Comparison of ENCODE assay signal across 10 cellular contexts in genomic region chr10:24415455-24416169, GRCh38.
DNase-seq lines count a peak whose midpoint lies in the region; ATAC-seq and TF ChIP-seq lines count a peak whose summit lies in the region.
"Had no signal": no experiment of that assay in that cellular context is flagged by ENCODE, and none has a peak within 500 bp of the region (broad histone marks: within the 10 kb centered on the region; RNA-seq: fewer than 3 reads in every experiment).

No MANE protein-coding gene starts in this region.

- 0 out of 2 replicates have a peak overlapping the region, but pooled peaks have one; percentile 1 for H2AK5ac ChIP-seq in IMR-90 (ENCODE audit: low read depth, low read length)

- BruUV-seq in IMR-90 (replicated peaks; lab: Mats Ljungman, UMichigan): no TSS peak

- peak overlapping the region; percentile 27; the same call in 1 of the 2 replicates for H3K9ac ChIP-seq in IMR-90 (ENCODE audit: low read depth, low read length)

- 0% methylated on average over 2 of the region's 7 CpGs; no CpG with 5 or more reads in 1 of the 2 experiments for WGBS in IMR-90 (ENCODE audit: extremely low coverage in 2 of 2, insufficient read length in 1 of 2), 2 experiments

- no peak overlapping the region for H3K14ac ChIP-seq in IMR-90 (replicated peaks; ENCODE audit: low read depth, low read length)

- no peak overlapping the region for H3K56ac ChIP-seq in IMR-90 (ENCODE audit: extremely low read depth, insufficient read depth, low read length)

- ATAC-seq in IMR-90 (ENCODE audit: low read depth): peak; percentile 72
- no peak for ATAC-seq in GM19324 (IDR thresholded peaks at IDR 0.05; ENCODE audit: low FRiP score, unreplicated experiment)

- intact Hi-C loops in IMR-90 (cut with micrococcal nuclease): no loop called here

- no peak overlapping the region for H3K23ac ChIP-seq in IMR-90 (ENCODE audit: low read depth, low read length)

- H2AK9ac ChIP-seq in IMR-90 (replicated peaks; ENCODE audit: low read depth, low read length, poor library complexity): no peak overlapping the region

- H3K4me3 ChIP-seq in IMR-90 (ENCODE audit: insufficient read depth, low read depth, low read length): no peak overlapping the region
- no peak overlapping the region for H3K4me3 ChIP-seq in choroid plexus epithelial cell (ENCODE audit: low read depth, low read length)
- no peak overlapping the region for H3K4me3 ChIP-seq in skin epidermis

- no peak for TF ChIP-seq CTCF in IMR-90 (conservative IDR thresholded peaks at IDR 0.05; ENCODE audit: low read depth, low read length)
- no peak for TF ChIP-seq CTCF in choroid plexus epithelial cell (conservative IDR thresholded peaks at IDR 0.05; ENCODE audit: low read depth, low read length)

- no peaks in the 10 kb centered on the region; the same call in 1 of the 2 replicates for H3K9me3 ChIP-seq in IMR-90 (ENCODE audit: control insufficient read depth, insufficient read depth, low read length)

- H2AFZ ChIP-seq in IMR-90 (replicated peaks; ENCODE audit: low read length, poor library complexity): no peak overlapping the region

- H3K27ac ChIP-seq in IMR-90 (ENCODE audit: insufficient read depth, low read length): no peak overlapping the region
- peak overlapping the region in 15 of 21 experiments; percentile 17 to 77 (median 61) for H3K27ac ChIP-seq in skin epidermis

- H4K8ac ChIP-seq in IMR-90 (ENCODE audit: low read depth in 2 of 2, low read length in 2 of 2): no peak overlapping the region

- no peak for TF ChIP-seq RAD21 in IMR-90 (IDR thresholded peaks at IDR 0.05; ENCODE audit: low read length)

- no peak overlapping the region for H3K4ac ChIP-seq in IMR-90 (ENCODE audit: low read depth, low read length)

- dilution Hi-C loops in IMR-90 (cut with HindIII; ENCODE audit: low sequenced_read_pairs, unreplicated experiment): no loop called here

- CTCF ChIA-PET in IMR-90 (lab: Yijun Ruan, JAX): interaction anchor here (0.6 kb wide), 1 partner anchor 1719 kb away, joined by 6 read pairs; no protein-coding TSS in a partner anchor

- no peak overlapping the region for H4K91ac ChIP-seq in IMR-90 (ENCODE audit: insufficient read depth, low read depth, low read length)

- no peak for TF ChIP-seq POLR2A in IMR-90 (IDR thresholded peaks at IDR 0.05; ENCODE audit: low read depth, low read length)

- H3K9me1 ChIP-seq in IMR-90 (ENCODE audit: insufficient read depth, low read length): no peaks in the 10 kb centered on the region; the same call in 1 of the 2 replicates

- in situ Hi-C loops in IMR-90 (cut with MboI; ENCODE audit: low sequenced_read_pairs): no loop called here

- no peaks in the 10 kb centered on the region for H4K20me1 ChIP-seq in IMR-90 (ENCODE audit: insufficient read depth, low read length)

- H3K4me1 ChIP-seq in IMR-90 (ENCODE audit: control insufficient read depth, insufficient read depth, low read length): peaks cover 8% of the 10 kb centered on the region; the same call in 1 of the 2 replicates

- H3K18ac ChIP-seq in IMR-90 (ENCODE audit: low read depth, low read length): peak overlapping the region; percentile 16; the same call in 1 of the 2 replicates

- H3K36me3 ChIP-seq in IMR-90 (ENCODE audit: control insufficient read depth, insufficient read depth, low read length): no peaks in the 10 kb centered on the region

- H2BK15ac ChIP-seq in IMR-90 (ENCODE audit: low read depth, low read length): no peak overlapping the region

- H2BK20ac ChIP-seq in IMR-90 (ENCODE audit: low read depth, low read length): no peak overlapping the region; the same call in 1 of the 2 replicates

- no peak overlapping the region for H2BK5ac ChIP-seq in IMR-90 (ENCODE audit: low read depth, low read length, poor library complexity, severe bottlenecking)

- no peaks in the 10 kb centered on the region for H3K79me1 ChIP-seq in IMR-90 (ENCODE audit: low read depth in 1 of 2, low read length in 2 of 2)

- no peak overlapping the region; the same call in 1 of the 2 replicates for H3K4me2 ChIP-seq in IMR-90 (ENCODE audit: low read depth, low read length)

- no peak overlapping the region for H2BK120ac ChIP-seq in IMR-90 (ENCODE audit: low read depth, low read length)

- H3K27me3 ChIP-seq in IMR-90 (ENCODE audit: control insufficient read depth, insufficient read depth, low read length): peaks cover 7% of the 10 kb centered on the region

- POLR2A ChIA-PET in IMR-90 (lab: Charles Lee; ENCODE audit: unreplicated experiment): no interaction called here

- no peak overlapping the region for H4K5ac ChIP-seq in IMR-90 (ENCODE audit: low read depth, low read length)

- DNase-seq in IMR-90 (peak; percentile 22), choroid plexus epithelial cell (ENCODE audit: low read depth) (peak; percentile 89), left kidney (ENCODE audit: low read depth, low spot score) (peak; percentile 71), SIG-M5 (lab: John Stamatoyannopoulos, UW) (no peak), NAMALWA (ENCODE audit: low spot score) (no peak)
- DNase-seq in stimulated activated CD4-positive, alpha-beta T cell treated with anti-CD3 and anti-CD28 coated beads, Interleukin-4, amount 100 ng/mL, for 1 hour: no peak
- DNase-seq: GOT3, Karpas-422 had no signal

TF ChIP-seq in IMR-90, 13 proteins besides CTCF, POLR2A, EP300 and RAD21:
- TF ChIP-seq BHLHE40 (IDR thresholded peaks at IDR 0.05; ENCODE audit: low read depth, low read length) (no peak), RFX5 (IDR thresholded peaks at IDR 0.05; ENCODE audit: low read depth, low read length) (no peak), MAZ (IDR thresholded peaks at IDR 0.05; ENCODE audit: borderline replicate concordance, low read depth, low read length) (no peak), FOS (IDR thresholded peaks at IDR 0.05; ENCODE audit: low read depth, low read length) (no peak), CEBPB (IDR thresholded peaks at IDR 0.05; ENCODE audit: low read depth, low read length) (no peak), MXI1 (IDR thresholded peaks at IDR 0.05; ENCODE audit: borderline replicate concordance, low read depth, low read length) (no peak), CHD1 (IDR thresholded peaks at IDR 0.05; ENCODE audit: low read depth, low read length) (no peak), RCOR1 (IDR thresholded peaks at IDR 0.05; ENCODE audit: insufficient replicate concordance, low read length) (no peak), ELK1 (IDR thresholded peaks at IDR 0.05; ENCODE audit: borderline replicate concordance, low read depth, low read length) (no peak), USF2 (IDR thresholded peaks at IDR 0.05; ENCODE audit: low read depth, low read length) (no peak), SMC3 (IDR thresholded peaks at IDR 0.05; ENCODE audit: low read depth, low read length) (no peak), MAFK (IDR thresholded peaks at IDR 0.05; ENCODE audit: low read depth, low read length) (no peak), NFE2L2 (IDR thresholded peaks at IDR 0.05; ENCODE audit: low read depth, low read length) (no peak)

Comparison
In these comparisons a context has a peak if more than half of its experiments do, and no peak if none do; other contexts are left out.
1. DNase-seq: peak in IMR-90 (single experiment), choroid plexus epithelial cell (single experiment) and left kidney (single experiment); none in stimulated activated CD4-positive, alpha-beta T cell treated with anti-CD3 and anti-CD28 coated beads, Interleukin-4, amount 100 ng/mL, for 1 hour (single experiment), SIG-M5 (single experiment) and NAMALWA (single experiment).